ENCODE assay signal across 1 cellular context in genomic region chr10:130190737-130191115, GRCh38.
TF ChIP-seq lines count a peak whose summit lies in the region.

No MANE protein-coding gene starts in this region.

TF ChIP-seq in HepG2, 621 proteins besides CTCF, POLR2A, EP300 and RAD21 (continued from another document):
- TF ChIP-seq ZSCAN5A (CRISPR knock-in tag; IDR thresholded peaks at IDR 0.05; ENCODE audit: borderline replicate concordance) (0 out of 2 replicates have a peak, but pooled peaks have one; percentile 2), ZNF274 (CRISPR knock-in tag; IDR thresholded peaks at IDR 0.05) (0 out of 2 replicates have a peak, but pooled peaks have one; percentile 7), SALL1 (CRISPR knock-in tag; IDR thresholded peaks at IDR 0.05) (no peak), SNAPC2 (CRISPR knock-in tag; IDR thresholded peaks at IDR 0.05) (0 out of 2 replicates have a peak, but pooled peaks have one; percentile 4), ZNF629 (CRISPR knock-in tag; conservative IDR thresholded peaks at IDR 0.05) (no peak), CSRNP1 (CRISPR knock-in tag; IDR thresholded peaks at IDR 0.05) (0 out of 2 replicates have a peak, but pooled peaks have one; percentile 2), PLSCR1 (CRISPR knock-in tag; IDR thresholded peaks at IDR 0.05; ENCODE audit: borderline replicate concordance) (no peak), PRDM10 (CRISPR knock-in tag; IDR thresholded peaks at IDR 0.05; ENCODE audit: low read depth) (no peak), FIP1L1 (IDR thresholded peaks at IDR 0.05; ENCODE audit: borderline replicate concordance, insufficient read depth, low read depth, low read length) (no peak), ZNF839 (CRISPR knock-in tag; IDR thresholded peaks at IDR 0.05; ENCODE audit: borderline replicate concordance) (no peak), ZNF746 (CRISPR knock-in tag; IDR thresholded peaks at IDR 0.05) (no peak), ZBTB10 (CRISPR knock-in tag; IDR thresholded peaks at IDR 0.05; ENCODE audit: borderline replicate concordance) (no peak), TRAFD1 (CRISPR knock-in tag; IDR thresholded peaks at IDR 0.05; ENCODE audit: borderline replicate concordance) (no peak), TFAP4 (IDR thresholded peaks at IDR 0.05; ENCODE audit: borderline replicate concordance, low read depth) (no peak), CREB1 (IDR thresholded peaks at IDR 0.05) (no peak), CREB1 (CRISPR knock-in tag; IDR thresholded peaks at IDR 0.05) (no peak), THAP7 (CRISPR knock-in tag; IDR thresholded peaks at IDR 0.05) (no peak)
